ENCODE assay signal across 30 cellular contexts in the genomic region with DNA sequence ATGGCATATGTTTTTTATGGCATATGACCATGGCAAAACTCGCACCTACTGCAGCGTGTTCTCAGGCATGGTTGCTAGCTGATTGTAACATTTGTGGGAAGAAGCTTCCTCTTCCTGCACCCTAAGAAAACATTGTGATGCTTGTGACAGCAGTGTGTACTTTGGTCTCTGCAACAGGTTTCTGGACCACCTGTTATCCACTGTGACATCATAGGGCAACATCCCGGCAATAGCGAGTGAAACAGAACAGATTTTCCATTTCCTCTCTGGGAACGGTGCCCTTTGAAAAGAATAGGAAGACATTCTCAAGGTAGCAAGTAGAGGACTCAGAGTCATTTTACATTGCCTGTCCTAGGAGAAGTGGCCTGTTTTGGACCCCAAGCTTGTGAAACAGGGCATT.
"Had no signal": no experiment of that assay in that cellular context is flagged by ENCODE, and none has a peak within 500 bp of the region (broad histone marks: within the 10 kb centered on the region; RNA-seq: fewer than 3 reads in every experiment).

No MANE protein-coding gene starts in this region.

- H3K4me1 ChIP-seq: esophagus muscularis mucosa, gastroesophageal sphincter, heart right ventricle had no signal

- H3K4me3 ChIP-seq: coronary artery, dorsolateral prefrontal cortex, esophagus muscularis mucosa, gastroesophageal sphincter, heart right ventricle, hepatocyte had no signal

- H2AFZ ChIP-seq: hepatocyte had no signal

- H3K4me3 Mint-ChIP-seq: activated B cell treated with CpG ODN at 0.5 μM for 24 hours; activated CD8-positive, alpha-beta T cell treated with anti-CD3 and anti-CD28 coated beads for 36 hours; activated naive CD8-positive, alpha-beta T cell; activated T-cell treated with anti-CD3 and anti-CD28 coated beads, Interleukin-2, amount 50 U/mL, for 4 hours; activated T-helper 17 cell treated with anti-CD3 and anti-CD28 coated beads, Interleukin-2, amount 50 U/mL, for 72 hours; dendritic cell treated with granulocyte-macrophage colony-stimulating factor and Interleukin-4, amounts not matched to agents 40 ng/mL and 50 ng/mL, for 4 days; T-helper 17 cell; T-helper 2 cell treated with Interferon-gamma antibody and Interleukin-4, amounts not matched to agents 5 μg/mL and 100 μg/mL, for 36 hours had no signal

- H3K9me3 ChIP-seq: esophagus muscularis mucosa, gastroesophageal sphincter, heart right ventricle had no signal

- H3K36me3 Mint-ChIP-seq: activated naive CD8-positive, alpha-beta T cell had no signal

- H3K27me3 Mint-ChIP-seq: activated B cell treated with CpG ODN at 0.5 μM for 24 hours; activated CD8-positive, alpha-beta T cell treated with anti-CD3 and anti-CD28 coated beads for 36 hours; activated naive CD8-positive, alpha-beta T cell; dendritic cell treated with granulocyte-macrophage colony-stimulating factor and Interleukin-4, amounts not matched to agents 40 ng/mL and 50 ng/mL, for 4 days; T-helper 17 cell had no signal

- H3K27ac ChIP-seq: brain microvascular endothelial cell, coronary artery, esophagus muscularis mucosa, gastroesophageal sphincter, heart right ventricle, hepatocyte, WERI-Rb-1 had no signal

- H3K4me1 Mint-ChIP-seq: activated B cell treated with CpG ODN at 0.5 μM for 24 hours; activated T-helper 17 cell treated with anti-CD3 and anti-CD28 coated beads, Interleukin-2, amount 50 U/mL, for 72 hours; T-helper 17 cell had no signal

- DNase-seq: activated B cell treated with CpG ODN at 0.5 μM for 24 hours; activated CD4-positive, alpha-beta T cell treated with anti-CD3 and anti-CD28 coated beads for 48 hours; activated CD4-positive, alpha-beta T cell treated with anti-CD3 and anti-CD28 coated beads, Interleukin-2, amount 50 U/mL, for 1 hour; activated CD4-positive, alpha-beta T cell treated with anti-CD3 and anti-CD28 coated beads, Interleukin-2, amount 50 U/mL, for 48 hours; activated CD8-positive, alpha-beta memory T cell treated with anti-CD3 and anti-CD28 coated beads for 24 hours; activated CD8-positive, alpha-beta T cell treated with anti-CD3 and anti-CD28 coated beads for 36 hours; activated effector memory CD4-positive, alpha-beta T cell treated with Interleukin-2 at 50 U/mL for 16 hours; activated gamma-delta T cell treated with Interleukin-2 at 50 U/mL for 16 hours; activated naive CD4-positive, alpha-beta T cell treated with anti-CD3 and anti-CD28 coated beads, Interleukin-2, amount 50 U/mL, for 16 hours; activated naive CD4-positive, alpha-beta T cell treated with Interleukin-2 at 50 U/mL for 16 hours; activated T-cell treated with anti-CD3 and anti-CD28 coated beads, Interleukin-2, amount 50 U/mL, for 4 hours; amniotic stem cell; anterior cingulate cortex; brain microvascular endothelial cell; effector memory CD4-positive, alpha-beta T cell; erythroblast; foreskin melanocyte; heart right ventricle; T-helper 17 cell; T1000; WERI-Rb-1 had no signal

- H3K79me2 ChIP-seq: hepatocyte had no signal

- H3K4me2 ChIP-seq: hepatocyte had no signal

- H3K27me3 ChIP-seq: brain microvascular endothelial cell, dorsolateral prefrontal cortex, esophagus muscularis mucosa, gastroesophageal sphincter, heart right ventricle, hepatocyte had no signal

- H3K27ac Mint-ChIP-seq: activated B cell treated with CpG ODN at 0.5 μM for 24 hours; activated CD8-positive, alpha-beta T cell treated with anti-CD3 and anti-CD28 coated beads for 36 hours; activated naive CD8-positive, alpha-beta T cell; activated T-helper 17 cell treated with anti-CD3 and anti-CD28 coated beads, Interleukin-2, amount 50 U/mL, for 72 hours; dendritic cell treated with granulocyte-macrophage colony-stimulating factor and Interleukin-4, amounts not matched to agents 40 ng/mL and 50 ng/mL, for 4 days; T-helper 17 cell; T-helper 2 cell treated with Interferon-gamma antibody and Interleukin-4, amounts not matched to agents 5 μg/mL and 100 μg/mL, for 36 hours had no signal

- H3K9me3 Mint-ChIP-seq: activated B cell treated with CpG ODN at 0.5 μM for 24 hours; activated CD8-positive, alpha-beta T cell treated with anti-CD3 and anti-CD28 coated beads for 36 hours; activated T-cell treated with anti-CD3 and anti-CD28 coated beads, Interleukin-2, amount 50 U/mL, for 4 hours; activated T-helper 17 cell treated with anti-CD3 and anti-CD28 coated beads, Interleukin-2, amount 50 U/mL, for 72 hours; T-helper 2 cell treated with Interferon-gamma antibody and Interleukin-4, amounts not matched to agents 5 μg/mL and 100 μg/mL, for 36 hours had no signal
